In the genomic region with DNA sequence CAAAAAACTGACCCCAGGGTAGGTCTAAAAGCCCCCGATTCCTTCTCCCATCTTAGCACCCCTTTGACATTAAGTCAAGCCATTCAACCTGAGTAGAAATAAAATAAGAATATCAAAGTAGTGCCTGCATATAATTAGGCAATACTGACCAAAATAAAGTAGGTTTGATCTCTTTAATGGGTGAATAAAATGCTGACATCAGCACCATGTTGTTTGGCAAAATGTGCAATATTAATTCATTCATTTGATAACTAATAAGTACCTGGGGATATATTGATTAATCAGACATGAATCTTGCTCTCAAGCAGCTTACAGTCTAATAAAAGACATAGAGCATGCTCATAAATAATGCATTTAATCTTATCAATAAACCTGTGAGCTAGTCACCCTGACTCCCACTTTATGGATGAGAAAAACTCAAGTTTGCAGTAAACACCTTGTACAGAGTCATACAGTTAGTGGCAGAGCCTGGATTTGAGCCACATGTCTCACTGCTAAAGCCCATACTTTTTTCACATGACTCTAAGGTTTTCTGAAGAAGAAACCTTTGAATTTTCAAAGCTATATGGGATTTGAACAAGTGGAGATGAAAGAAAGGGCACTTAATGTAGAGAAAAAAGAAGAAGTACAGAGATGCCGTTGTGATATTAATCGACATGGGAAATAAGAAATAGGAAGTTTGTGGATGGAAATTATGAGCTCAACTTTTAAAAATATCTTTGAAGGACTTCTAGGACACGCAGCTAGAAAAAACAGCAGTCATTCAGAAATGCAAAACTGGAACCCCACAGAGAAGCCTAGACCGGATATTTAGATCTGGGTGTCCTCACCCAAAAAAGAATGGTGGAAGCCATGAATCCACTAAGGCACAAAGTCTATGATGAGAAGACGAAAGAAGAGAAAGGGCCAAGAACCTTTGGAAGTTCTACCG, we compare ENCODE assay signal across 15 cellular contexts.
DNase-seq lines count a peak whose midpoint lies in the region; ATAC-seq, FAIRE-seq and TF ChIP-seq lines count a peak whose summit lies in the region.
"Had no signal": no experiment of that assay in that cellular context is flagged by ENCODE, and none has a peak within 500 bp of the region (broad histone marks: within the 10 kb centered on the region; RNA-seq: fewer than 3 reads in every experiment).

No MANE protein-coding gene starts in this region.

- no peak overlapping the region for H3K9ac ChIP-seq in H1 (replicated peaks in 1 of 4; ENCODE audit: extremely low read depth in 1 of 4, low read depth in 3 of 4, low read length in 3 of 4)

- H3K27me3 ChIP-seq in H1 (replicated peaks in 1 of 4; ENCODE audit: control insufficient read depth in 3 of 4, extremely low read depth in 1 of 4, insufficient read depth in 3 of 4, low read length in 3 of 4) = no peaks in the 10 kb centered on the region

- no peaks in the 10 kb centered on the region for H3K79me2 ChIP-seq in H1 (ENCODE audit: control insufficient read depth in 1 of 2, insufficient read depth in 2 of 2, low read length in 2 of 2)

- H2BK15ac ChIP-seq in H1 (ENCODE audit: low read length) = no peak overlapping the region

- H3K9me3 ChIP-seq in A549 (peaks cover 7% of the 10 kb centered on the region), H1 (ENCODE audit: insufficient read depth in 2 of 2, low read depth in 1 of 2, low read length in 1 of 2) (peaks cover 1 to 5% of the 10 kb centered on the region in 2 experiments; a peak in 1 of 4 replicates)

- TF ChIP-seq EP300 in A549 (IDR thresholded peaks at IDR 0.05) (no peak), H1 (IDR thresholded peaks at IDR 0.05; ENCODE audit: borderline replicate concordance in 1 of 2, low read depth in 2 of 2, low read length in 2 of 2) (no peak)

- 0 out of 6 replicates have a peak overlapping the region, but pooled peaks of 1 of the 2 experiments have one; percentile 6 for H3K27ac ChIP-seq in A549
- no peak overlapping the region for H3K27ac ChIP-seq in H1 (ENCODE audit: low read depth, low read length)

- H4K8ac ChIP-seq in H1 (ENCODE audit: extremely low read depth, insufficient read depth, low read length) = no peak overlapping the region

- H4K91ac ChIP-seq in H1 (replicated peaks; ENCODE audit: insufficient read length, low read length) = no peak overlapping the region

- no peak overlapping the region for H4K5ac ChIP-seq in H1 (ENCODE audit: insufficient read length, low read depth, low read length)

- H3K4me1 Mint-ChIP-seq in T-cell = peaks cover 7 to 15% (median 11%) of the 10 kb centered on the region in 3 donors
- H3K4me1 Mint-ChIP-seq: endodermal cell had no signal

- no peak overlapping the region for H2BK5ac ChIP-seq in H1 (ENCODE audit: low read depth, low read length)

- FAIRE-seq in A549 (lab: Jason Lieb, UNC) = no peak
- no peak for FAIRE-seq in H1 (lab: Jason Lieb, UNC)

- no peak for TF ChIP-seq POLR2A in A549 (IDR thresholded peaks at IDR 0.05; ENCODE audit: low read length)
- TF ChIP-seq POLR2A in H1 (IDR thresholded peaks at IDR 0.05; ENCODE audit: control extremely low read depth in 1 of 2, low read depth in 2 of 2, low read length in 2 of 2) = no peak

- no peak for ATAC-seq in A549
- peak; percentile 78 for ATAC-seq in GM18511 (IDR thresholded peaks at IDR 0.05; ENCODE audit: unreplicated experiment)
- no peak for ATAC-seq in T-cell (replicated peaks in 1 of 4)
- no peak for ATAC-seq in GM21360 (IDR thresholded peaks at IDR 0.05; ENCODE audit: unreplicated experiment)

- H4K20me1 ChIP-seq in H1 (replicated peaks in 1 of 2; ENCODE audit: control insufficient read depth in 1 of 2, insufficient read depth in 2 of 2, low read length in 2 of 2) = no peaks in the 10 kb centered on the region

- WGBS in A549 (ENCODE audit: missing lambda C conversion rate) = 92% methylated on average over 7 of the region's 7 CpGs
- WGBS in H1 (ENCODE audit: extremely low coverage in 1 of 2, insufficient coverage in 1 of 2, insufficient read length in 1 of 2, insufficient replicate concordance in 2 of 2, low coverage in 1 of 2, low lambda C conversion rate in 2 of 2, missing lambda C conversion rate in 1 of 2), 2 experiments = 92 to 100% methylated on average over 1 to 7 of the region's 7 CpGs

- H3K4me2 ChIP-seq in A549 (no peak overlapping the region), H1 (ENCODE audit: insufficient read depth in 1 of 2, low read depth in 2 of 2, low read length in 2 of 2) (no peak overlapping the region)
- H3K4me2 ChIP-seq: smooth muscle cell had no signal

- H3K36me3 Mint-ChIP-seq in T-cell = no peaks in the 10 kb centered on the region

- H2BK12ac ChIP-seq in H1 (ENCODE audit: low read depth, low read length) = no peak overlapping the region

- no peak overlapping the region for H3K14ac ChIP-seq in H1 (ENCODE audit: insufficient read length)

- peaks cover 5 to 8% (median 6%) of the 10 kb centered on the region in 3 donors for H3K9me3 Mint-ChIP-seq in T-cell

- no peak for TF ChIP-seq CTCF in A549 (IDR thresholded peaks at IDR 0.05)
- TF ChIP-seq CTCF in H1 (IDR thresholded peaks at IDR 0.05; ENCODE audit: control extremely low read depth in 1 of 3, insufficient read depth in 1 of 3, low read depth in 1 of 3, low read length in 3 of 3) = no peak

- H2AK5ac ChIP-seq in H1 (ENCODE audit: low read depth, low read length) = no peak overlapping the region

- H3K79me1 ChIP-seq in H1 (ENCODE audit: low read depth, low read length) = no peaks in the 10 kb centered on the region

- no peak overlapping the region for H2BK20ac ChIP-seq in H1 (ENCODE audit: low read length)

- H3K36me3 ChIP-seq in H1 (ENCODE audit: control insufficient read depth in 2 of 4, insufficient read depth in 4 of 4, low read length in 3 of 4) = no peaks in the 10 kb centered on the region

- CTCF ChIA-PET in A549 (lab: Yijun Ruan, JAX) = interaction anchor here (0.6 to 1.4 kb wide), 3 partner anchors 29 to 347 kb away, joined by 3 read pairs; no protein-coding TSS in a partner anchor
- CTCF ChIA-PET in H1 (lab: Charles Lee; ENCODE audit: partially characterized antibody) = interaction anchor here (0.9 kb wide), 1 partner anchor 149 kb away, joined by 3 read pairs; no protein-coding TSS in a partner anchor
- CTCF ChIA-PET in T-cell (lab: Charles Lee) = interaction anchor here in 1 of 2 donors (0.6 kb wide), 1 partner anchor 27 kb away, joined by 3 read pairs; no protein-coding TSS in a partner anchor

- no peak overlapping the region for H3K56ac ChIP-seq in H1 (replicated peaks; ENCODE audit: insufficient read length, low read depth, low read length)

- H3K18ac ChIP-seq in H1 (ENCODE audit: extremely low read depth, low read length) = no peak overlapping the region

- no peak overlapping the region for H3K27ac Mint-ChIP-seq in T-cell
- H3K27ac Mint-ChIP-seq: endodermal cell had no signal

- DNase-seq in A549 (ENCODE audit: low read depth in 1 of 2, low spot score in 1 of 2) (no peak), NOMO-1 treated with DMSO at 0.1 percent for 48 hours (lab: John Stamatoyannopoulos, UW; ENCODE audit: unreplicated experiment) (peak; percentile 97), H1 (ENCODE audit: low read depth in 1 of 2, low spot score in 2 of 2) (no peak), T-cell (no peak), NCI-H345 (lab: John Stamatoyannopoulos, UW) (no peak), NCI-H2081 treated with DMSO at 0.1 percent for 48 hours (lab: John Stamatoyannopoulos, UW) (no peak)
- DNase-seq: activated CD4-positive, alpha-beta T cell treated with anti-CD3 and anti-CD28 coated beads, Interleukin-2, amount 50 U/mL, for 4 hours; anterior cingulate cortex; C1 segment of cervical spinal cord; endodermal cell; hypothalamus; NCI-H2227 treated with DMSO at 0.1 percent for 48 hours had no signal

- no peak overlapping the region for H3K4me3 ChIP-seq in A549
- no peak overlapping the region for H3K4me3 ChIP-seq in H1 (ENCODE audit: extremely low read depth in 1 of 4, insufficient read depth in 2 of 4, low read depth in 3 of 4, low read length in 4 of 4)
- H3K4me3 ChIP-seq: smooth muscle cell had no signal

- H3K4me3 Mint-ChIP-seq in T-cell = no peak overlapping the region
- H3K4me3 Mint-ChIP-seq: endodermal cell had no signal

- TF ChIP-seq RAD21 in A549 (conservative IDR thresholded peaks at IDR 0.05 in 1 of 2, IDR thresholded peaks at IDR 0.05 in 1 of 2) (no peak), H1 (IDR thresholded peaks at IDR 0.05 in 1 of 2, conservative IDR thresholded peaks at IDR 0.05 in 1 of 2; ENCODE audit: low read depth in 2 of 2, low read length in 2 of 2) (no peak)

- no peaks in the 10 kb centered on the region for H3K27me3 Mint-ChIP-seq in T-cell

- H2AFZ ChIP-seq in H1 (ENCODE audit: low read length) = no peak overlapping the region

- POLR2A ChIA-PET in A549 (lab: Yijun Ruan, JAX) = no interaction called here
- POLR2A ChIA-PET in H1 (lab: Charles Lee; ENCODE audit: partially characterized antibody) = interaction anchor here (1.5 kb wide), 1 partner anchor 18 kb away, joined by 3 read pairs; no protein-coding TSS in a partner anchor
- POLR2A ChIA-PET in T-cell (lab: Charles Lee) = no interaction called here

- H3K4me1 ChIP-seq in A549 = no peaks in the 10 kb centered on the region
- H3K4me1 ChIP-seq in H1 (replicated peaks in 1 of 4; ENCODE audit: control insufficient read depth in 3 of 4, insufficient read depth in 4 of 4, low read length in 3 of 4) = peaks cover 0 to 4% (median 0%) of the 10 kb centered on the region in 4 experiments; a peak in 2 of 7 replicates

- H3K4ac ChIP-seq in H1 (replicated peaks; ENCODE audit: insufficient read length, low read depth, low read length) = no peak overlapping the region

- no peak overlapping the region for H2BK120ac ChIP-seq in H1 (replicated peaks; ENCODE audit: low read depth, low read length)

- H3K23me2 ChIP-seq in H1 (ENCODE audit: low read depth, low read length) = no peaks in the 10 kb centered on the region

- H3K23ac ChIP-seq in H1 (ENCODE audit: insufficient read length) = no peak overlapping the region

TF ChIP-seq in A549, 52 proteins besides CTCF, POLR2A, EP300 and RAD21:
- TF ChIP-seq POLR2AphosphoS2 (conservative IDR thresholded peaks at IDR 0.05; ENCODE audit: low read length) (no peak), MAFK (IDR thresholded peaks at IDR 0.05; ENCODE audit: partially characterized antibody) (peak; percentile 98)
TF ChIP-seq in A549: peak in this region for 1.

Comparison
In these comparisons a context has a peak if more than half of its experiments do, and no peak if none do; other contexts are left out.
1. Of the 18 proteins assayed by ChIP-seq in both H1 and A549: peak only in H1: none; only in A549: none; in both: MAFK; in neither: 17.